Comparison of ENCODE assay signal across 8 cellular contexts in genomic region chr10:114044251-114045070, GRCh38. TPM values are rescaled to one million over a fixed set of nuclear protein-coding genes. Genes with fewer than 3 reads are reported as not detected.
DNase-seq lines count a peak whose midpoint lies in the region; ATAC-seq and TF ChIP-seq lines count a peak whose summit lies in the region.

No MANE protein-coding gene starts in this region.

- H3K9me2 ChIP-seq in GM23248 (ENCODE audit: insufficient read depth) (no peaks in the 10 kb centered on the region), Karpas-422 (replicated peaks; ENCODE audit: insufficient read depth, low read length) (no peaks in the 10 kb centered on the region)

- peaks cover 14% of the 10 kb centered on the region for H3K4me1 Mint-ChIP-seq in activated CD4-positive, alpha-beta memory T cell treated with anti-CD3 and anti-CD28 coated beads for 36 hours (ENCODE audit: low read depth)

- H3K9me3 Mint-ChIP-seq in activated CD4-positive, alpha-beta memory T cell treated with anti-CD3 and anti-CD28 coated beads for 36 hours: no peaks in the 10 kb centered on the region

- POLR2A ChIA-PET in activated CD4-positive, alpha-beta memory T cell treated with anti-CD3 and anti-CD28 coated beads for 36 hours (lab: Charles Lee): no interaction called here

- DNase-seq in GM23248 (no peak), smooth muscle cell (lab: John Stamatoyannopoulos, UW; ENCODE audit: unreplicated experiment) (no peak), hippocampal formation (lab: John Stamatoyannopoulos, UW) (no peak), AML-193 (lab: John Stamatoyannopoulos, UW) (no peak), Karpas-422 (no peak)
- DNase-seq in activated CD4-positive, alpha-beta memory T cell treated with anti-CD3 and anti-CD28 coated beads for 36 hours: no peak

- H3K27ac ChIP-seq in GM23248 (no peak overlapping the region), smooth muscle cell (ENCODE audit: low read depth) (no peak overlapping the region), Karpas-422 (ENCODE audit: low read length) (no peak overlapping the region)

- H3K36me3 Mint-ChIP-seq in activated CD4-positive, alpha-beta memory T cell treated with anti-CD3 and anti-CD28 coated beads for 36 hours: no peaks in the 10 kb centered on the region

- H4K20me1 ChIP-seq in GM23248 (ENCODE audit: insufficient read depth) (no peaks in the 10 kb centered on the region), smooth muscle cell (ENCODE audit: low read depth) (no peaks in the 10 kb centered on the region), Karpas-422 (ENCODE audit: insufficient read depth, low read depth, low read length) (no peaks in the 10 kb centered on the region)

- H3K4me2 ChIP-seq in GM23248 (ENCODE audit: unreplicated experiment): peak overlapping the region; percentile 35
- H3K4me2 ChIP-seq in smooth muscle cell: peak overlapping the region; percentile 84
- H3K4me2 ChIP-seq in Karpas-422 (ENCODE audit: low read depth, low read length, poor library complexity, severe bottlenecking): no peak overlapping the region

- CTCF ChIA-PET in activated CD4-positive, alpha-beta memory T cell treated with anti-CD3 and anti-CD28 coated beads for 36 hours (lab: Charles Lee): no interaction called here

- H3K27me3 ChIP-seq in GM23248 (replicated peaks; ENCODE audit: insufficient read depth) (peaks cover 71% of the 10 kb centered on the region), iPS-15b (ENCODE audit: control insufficient read depth, insufficient read depth, low read length) (peaks cover 73% of the 10 kb centered on the region), smooth muscle cell (ENCODE audit: low read depth) (peaks cover 99% of the 10 kb centered on the region), Karpas-422 (ENCODE audit: low read length) (no peaks in the 10 kb centered on the region)

- H3K27me3 Mint-ChIP-seq in activated CD4-positive, alpha-beta memory T cell treated with anti-CD3 and anti-CD28 coated beads for 36 hours: peaks cover 65% of the 10 kb centered on the region

- H3K79me2 ChIP-seq in GM23248 (ENCODE audit: insufficient read depth) (no peaks in the 10 kb centered on the region), smooth muscle cell (ENCODE audit: low read depth) (no peaks in the 10 kb centered on the region), Karpas-422 (ENCODE audit: low read length) (no peaks in the 10 kb centered on the region)

- no peak for ATAC-seq in GM18873 (IDR thresholded peaks at IDR 0.05; ENCODE audit: low FRiP score, unreplicated experiment)

- intact Hi-C loops in activated CD4-positive, alpha-beta memory T cell treated with anti-CD3 and anti-CD28 coated beads for 36 hours (cut with micrococcal nuclease): no loop called here

- H3F3A ChIP-seq in GM23248 (ENCODE audit: insufficient read depth) (no peaks in the 10 kb centered on the region), smooth muscle cell (ENCODE audit: low read depth) (no peaks in the 10 kb centered on the region)

- H3K4me3 ChIP-seq in GM23248: no peak overlapping the region
- H3K4me3 ChIP-seq in iPS-15b (ENCODE audit: low read depth, low read length): peak overlapping the region; percentile 31
- peak overlapping the region; percentile 46 for H3K4me3 ChIP-seq in smooth muscle cell
- H3K4me3 ChIP-seq in Karpas-422 (ENCODE audit: low read length): no peak overlapping the region

- H3K9ac ChIP-seq in GM23248 (no peak overlapping the region), iPS-15b (ENCODE audit: low read depth, low read length) (no peak overlapping the region), smooth muscle cell (ENCODE audit: low read depth) (no peak overlapping the region), Karpas-422 (ENCODE audit: low read length) (no peak overlapping the region)

- H3K27ac Mint-ChIP-seq in activated CD4-positive, alpha-beta memory T cell treated with anti-CD3 and anti-CD28 coated beads for 36 hours: no peak overlapping the region

- 12 to 13% methylated on average over 56 of the region's 98 CpGs for WGBS in GM23248 (ENCODE audit: low coverage in 1 of 2, low lambda C conversion rate in 2 of 2, missing lambda C conversion rate in 2 of 2), 2 experiments
- WGBS in smooth muscle cell (ENCODE audit: low lambda C conversion rate): 15% methylated on average over 77 of the region's 98 CpGs

- H3K9me3 ChIP-seq in GM23248 (ENCODE audit: low read depth) (no peaks in the 10 kb centered on the region), iPS-15b (ENCODE audit: control insufficient read depth, insufficient read depth, low read length) (no peaks in the 10 kb centered on the region), smooth muscle cell (replicated peaks; ENCODE audit: low read depth) (no peaks in the 10 kb centered on the region), Karpas-422 (ENCODE audit: low read length) (no peaks in the 10 kb centered on the region)

- H3K36me3 ChIP-seq in GM23248 (ENCODE audit: low read depth): no peaks in the 10 kb centered on the region
- no peaks in the 10 kb centered on the region for H3K36me3 ChIP-seq in iPS-15b (ENCODE audit: control insufficient read depth, insufficient read depth, low read length)
- no peaks in the 10 kb centered on the region for H3K36me3 ChIP-seq in smooth muscle cell (ENCODE audit: low read depth)
- no peaks in the 10 kb centered on the region for H3K36me3 ChIP-seq in Karpas-422 (ENCODE audit: insufficient read depth, low read length)

- H3K4me1 ChIP-seq in GM23248 (ENCODE audit: insufficient read depth) (no peaks in the 10 kb centered on the region), iPS-15b (ENCODE audit: control insufficient read depth, insufficient read depth, low read length) (peaks cover 2% of the 10 kb centered on the region), smooth muscle cell (ENCODE audit: low read depth) (peaks cover 7% of the 10 kb centered on the region), Karpas-422 (ENCODE audit: low read length) (no peaks in the 10 kb centered on the region)

- in situ Hi-C loops in GM23248 (cut with MboI): no loop called here

- no peak for TF ChIP-seq CTCF in smooth muscle cell (IDR thresholded peaks at IDR 0.05; ENCODE audit: borderline replicate concordance, insufficient read depth, poor library complexity, severe bottlenecking)

- H3K4me3 Mint-ChIP-seq in activated CD4-positive, alpha-beta memory T cell treated with anti-CD3 and anti-CD28 coated beads for 36 hours: peak overlapping the region; percentile 62

- H2AFZ ChIP-seq in GM23248: no peak overlapping the region
- H2AFZ ChIP-seq in smooth muscle cell (ENCODE audit: low read depth): no peak overlapping the region
- no peak overlapping the region for H2AFZ ChIP-seq in Karpas-422 (ENCODE audit: low read length)

RNA-seq across cellular contexts. Expression of gene ADRB1, which starts 0.8 kb away (rescaled TPM):
- total RNA-seq in GM23248 (2014; rRNA removed; shearing (Covaris generic)): not detected in 2 replicates
- not detected in 2 replicates for polyA plus RNA-seq in GM23248 (2016; fragmentation: Nextera tagmentation; extraction: Ambion mirVana)
- not detected for total RNA-seq in activated CD4-positive, alpha-beta memory T cell treated with anti-CD3 and anti-CD28 coated beads for 36 hours
- not detected in 2 replicates for total RNA-seq in smooth muscle cell
- polyA plus RNA-seq in smooth muscle cell: not detected in 2 replicates
- not detected in 2 replicates for total RNA-seq in Karpas-422 (2014; rRNA removed; shearing (Covaris generic); ENCODE audit: low replicate concordance)

Comparison
In these comparisons a context has a peak if more than half of its experiments do, and no peak if none do; other contexts are left out.
1. H3K4me3 ChIP-seq: peak in iPS-15b (single experiment) and smooth muscle cell (single experiment); none in GM23248 (single experiment) and Karpas-422 (single experiment).